ENCODE assay signal across 1 cellular context in the genomic region with DNA sequence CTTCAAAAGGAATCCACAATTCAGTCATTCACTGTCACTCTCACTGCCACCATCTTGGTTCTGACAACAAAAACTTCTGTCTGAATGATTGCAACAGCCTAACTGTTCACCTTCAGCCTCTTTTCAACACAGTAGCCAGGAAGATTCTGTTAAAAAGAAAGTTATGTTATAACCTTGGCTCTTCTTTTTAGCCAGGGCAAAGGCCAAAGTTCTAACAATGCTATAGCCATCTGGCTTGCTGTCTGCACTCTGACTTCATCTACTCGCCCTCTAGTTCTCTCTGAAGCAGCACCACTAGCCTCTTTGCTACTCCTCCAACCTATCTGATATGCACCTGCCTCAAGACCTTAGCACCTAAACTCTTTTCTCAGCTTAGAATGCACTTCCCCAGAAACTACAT.
TF ChIP-seq lines count a peak whose summit lies in the region.

No MANE protein-coding gene starts in this region.

TF ChIP-seq in HepG2, 621 proteins besides CTCF, POLR2A, EP300 and RAD21 (continued from another document):
- TF ChIP-seq, protein P1, sequence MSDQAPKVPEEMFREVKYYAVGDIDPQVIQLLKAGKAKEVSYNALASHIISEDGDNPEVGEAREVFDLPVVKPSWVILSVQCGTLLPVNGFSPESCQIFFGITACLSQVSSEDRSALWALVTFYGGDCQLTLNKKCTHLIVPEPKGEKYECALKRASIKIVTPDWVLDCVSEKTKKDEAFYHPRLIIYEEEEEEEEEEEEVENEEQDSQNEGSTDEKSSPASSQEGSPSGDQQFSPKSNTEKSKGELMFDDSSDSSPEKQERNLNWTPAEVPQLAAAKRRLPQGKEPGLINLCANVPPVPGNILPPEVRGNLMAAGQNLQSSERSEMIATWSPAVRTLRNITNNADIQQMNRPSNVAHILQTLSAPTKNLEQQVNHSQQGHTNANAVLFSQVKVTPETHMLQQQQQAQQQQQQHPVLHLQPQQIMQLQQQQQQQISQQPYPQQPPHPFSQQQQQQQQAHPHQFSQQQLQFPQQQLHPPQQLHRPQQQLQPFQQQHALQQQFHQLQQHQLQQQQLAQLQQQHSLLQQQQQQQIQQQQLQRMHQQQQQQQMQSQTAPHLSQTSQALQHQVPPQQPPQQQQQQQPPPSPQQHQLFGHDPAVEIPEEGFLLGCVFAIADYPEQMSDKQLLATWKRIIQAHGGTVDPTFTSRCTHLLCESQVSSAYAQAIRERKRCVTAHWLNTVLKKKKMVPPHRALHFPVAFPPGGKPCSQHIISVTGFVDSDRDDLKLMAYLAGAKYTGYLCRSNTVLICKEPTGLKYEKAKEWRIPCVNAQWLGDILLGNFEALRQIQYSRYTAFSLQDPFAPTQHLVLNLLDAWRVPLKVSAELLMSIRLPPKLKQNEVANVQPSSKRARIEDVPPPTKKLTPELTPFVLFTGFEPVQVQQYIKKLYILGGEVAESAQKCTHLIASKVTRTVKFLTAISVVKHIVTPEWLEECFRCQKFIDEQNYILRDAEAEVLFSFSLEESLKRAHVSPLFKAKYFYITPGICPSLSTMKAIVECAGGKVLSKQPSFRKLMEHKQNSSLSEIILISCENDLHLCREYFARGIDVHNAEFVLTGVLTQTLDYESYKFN (CRISPR knock-in tag; conservative IDR thresholded peaks at IDR 0.05), result no peak
- TF ChIP-seq HNF4A (CRISPR knock-in tag; IDR thresholded peaks at IDR 0.05) (peak; percentile 51), CEBPB (IDR thresholded peaks at IDR 0.05; ENCODE audit: borderline replicate concordance, low read depth, low read length) (0 out of 2 replicates have a peak, but pooled peaks have one; percentile 5), MEF2D (CRISPR knock-in tag; IDR thresholded peaks at IDR 0.05) (no peak), SOX6 (IDR thresholded peaks at IDR 0.05) (no peak), SOX6 (CRISPR knock-in tag; IDR thresholded peaks at IDR 0.05) (0 out of 2 replicates have a peak, but pooled peaks have one; percentile 24), MTA1 (CRISPR knock-in tag; IDR thresholded peaks at IDR 0.05; ENCODE audit: borderline replicate concordance) (no peak), ZNF672 (CRISPR knock-in tag; IDR thresholded peaks at IDR 0.05) (no peak), ZNF644 (CRISPR knock-in tag; IDR thresholded peaks at IDR 0.05; ENCODE audit: low read depth) (peak; percentile 71; the same call in 1 of the 2 replicates), NCOA2 (CRISPR knock-in tag; IDR thresholded peaks at IDR 0.05) (no peak), ZNF263 (CRISPR knock-in tag; IDR thresholded peaks at IDR 0.05) (no peak), TMF1 (CRISPR knock-in tag; IDR thresholded peaks at IDR 0.05; ENCODE audit: low read depth) (no peak), MYNN (CRISPR knock-in tag; IDR thresholded peaks at IDR 0.05; ENCODE audit: low read depth) (no peak), ZNF629 (CRISPR knock-in tag; conservative IDR thresholded peaks at IDR 0.05) (no peak), HNF4G (IDR thresholded peaks at IDR 0.05; ENCODE audit: borderline replicate concordance, low read depth, low read length) (peak; percentile 50; the same call in 1 of the 2 replicates), HNF4G (CRISPR knock-in tag; IDR thresholded peaks at IDR 0.05; ENCODE audit: borderline replicate concordance, low read depth) (no peak)
